ENCODE assay signal across 24 cellular contexts in the genomic region with DNA sequence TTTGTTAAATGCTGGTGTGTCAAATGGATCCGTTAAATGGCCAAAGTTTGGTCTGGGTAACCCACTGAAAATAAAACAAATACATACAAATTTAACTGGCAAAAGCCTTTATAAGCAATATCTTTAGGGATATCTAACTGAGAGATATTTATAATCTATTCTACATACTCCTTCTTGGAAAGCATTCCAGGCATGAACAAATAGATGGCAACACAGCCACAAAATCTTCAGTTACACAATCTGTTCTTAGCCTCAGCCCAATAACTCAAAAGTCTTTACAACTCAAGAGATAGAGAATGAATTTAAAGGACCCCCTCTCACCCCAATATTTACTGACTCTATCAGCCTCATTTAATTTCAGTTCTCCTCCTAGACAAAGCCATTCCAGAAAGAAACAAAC.
"Had no signal": no experiment of that assay in that cellular context is flagged by ENCODE, and none has a peak within 500 bp of the region (broad histone marks: within the 10 kb centered on the region; RNA-seq: fewer than 3 reads in every experiment).

No MANE protein-coding gene starts in this region.

- H3K4me1 Mint-ChIP-seq: activated CD4-positive, alpha-beta T cell treated with anti-CD3 and anti-CD28 coated beads, Interleukin-2, amount 10 ng/mL, durations not matched to agents 7 days and 5 days; naive thymus-derived CD8-positive, alpha-beta T cell; stimulated activated effector memory CD8-positive, alpha-beta T cell treated with anti-CD3 and anti-CD28 coated beads, Interleukin-12 subunit alpha, Interleukin-12 subunit beta, amount 100 ng/mL, for 72 hours had no signal

- H3K4me3 ChIP-seq: left ventricle myocardium inferior, psoas muscle, right lobe of liver, stomach, vagina had no signal

- H3K4me1 ChIP-seq: left ventricle myocardium inferior, right lobe of liver, stomach, vagina had no signal

- ATAC-seq: activated CD8-positive, alpha-beta T cell treated with anti-CD3 and anti-CD28 coated beads, Interleukin-2, amount 10 ng/mL, durations not matched to agents 7 days and 5 days; activated T-cell treated with anti-CD3 and anti-CD28 coated beads, Interleukin-2, amount 50 U/mL, for 4 hours; esophagus mucosa; naive thymus-derived CD8-positive, alpha-beta T cell; right lobe of liver; stimulated activated effector memory CD8-positive, alpha-beta T cell treated with anti-CD3 and anti-CD28 coated beads, Interleukin-12 subunit alpha, Interleukin-12 subunit beta, amount 100 ng/mL, for 72 hours had no signal

- FAIRE-seq: frontal cortex had no signal

- H3K27me3 Mint-ChIP-seq: activated CD4-positive, alpha-beta T cell treated with anti-CD3 and anti-CD28 coated beads, Interleukin-2, amount 10 ng/mL, durations not matched to agents 7 days and 5 days; dendritic cell treated with granulocyte-macrophage colony-stimulating factor and Interleukin-4, amounts not matched to agents 40 ng/mL and 50 ng/mL, for 4 days; naive thymus-derived CD8-positive, alpha-beta T cell had no signal

- H3K4me3 Mint-ChIP-seq: activated CD4-positive, alpha-beta T cell treated with anti-CD3 and anti-CD28 coated beads, Interleukin-2, amount 10 ng/mL, durations not matched to agents 7 days and 5 days; activated CD8-positive, alpha-beta T cell treated with anti-CD3 and anti-CD28 coated beads, Interleukin-2, amount 10 ng/mL, durations not matched to agents 7 days and 5 days; activated T-cell treated with anti-CD3 and anti-CD28 coated beads, Interleukin-2, amount 50 U/mL, for 4 hours; dendritic cell treated with granulocyte-macrophage colony-stimulating factor and Interleukin-4, amounts not matched to agents 40 ng/mL and 50 ng/mL, for 4 days; naive thymus-derived CD8-positive, alpha-beta T cell; stimulated activated effector memory CD8-positive, alpha-beta T cell treated with anti-CD3 and anti-CD28 coated beads, Interleukin-12 subunit alpha, Interleukin-12 subunit beta, amount 100 ng/mL, for 72 hours had no signal

- H3K9me3 ChIP-seq: left ventricle myocardium inferior, psoas muscle, right lobe of liver, stomach, vagina had no signal

- H3K27me3 ChIP-seq: right lobe of liver, stomach, vagina had no signal

- DNase-seq: activated CD4-positive, alpha-beta T cell treated with anti-CD3 and anti-CD28 coated beads, Interleukin-2, amount 10 ng/mL, durations not matched to agents 7 days and 5 days; activated CD4-positive, CD25-positive, alpha-beta regulatory T cell; activated CD8-positive, alpha-beta memory T cell treated with anti-CD3 and anti-CD28 coated beads, Interleukin-2, amount 50 U/mL, for 4 hours; activated CD8-positive, alpha-beta T cell treated with anti-CD3 and anti-CD28 coated beads, Interleukin-2, amount 10 ng/mL, durations not matched to agents 7 days and 5 days; activated effector memory CD4-positive, alpha-beta T cell treated with anti-CD3 and anti-CD28 coated beads, Interleukin-2, amount 50 U/mL, for 16 hours; activated naive CD4-positive, alpha-beta T cell treated with anti-CD3 and anti-CD28 coated beads, Interleukin-2, amount 50 U/mL, for 16 hours; activated T-cell treated with anti-CD3 and anti-CD28 coated beads, Interleukin-2, amount 50 U/mL, for 4 hours; effector CD8-positive, alpha-beta T cell; head of caudate nucleus; left ventricle myocardium inferior; mammary epithelial cell; naive thymus-derived CD8-positive, alpha-beta T cell; psoas muscle; right lobe of liver; stimulated activated CD4-positive, alpha-beta T cell treated with anti-CD3 and anti-CD28 coated beads, Interleukin-4, amount 100 ng/mL, for 24 hours; stomach; T-helper 1 cell; T1000; trophoblast cell had no signal

- H3K9me3 Mint-ChIP-seq: activated CD4-positive, alpha-beta T cell treated with anti-CD3 and anti-CD28 coated beads, Interleukin-2, amount 10 ng/mL, durations not matched to agents 7 days and 5 days; activated T-cell treated with anti-CD3 and anti-CD28 coated beads, Interleukin-2, amount 50 U/mL, for 4 hours; dendritic cell treated with granulocyte-macrophage colony-stimulating factor and Interleukin-4, amounts not matched to agents 40 ng/mL and 50 ng/mL, for 4 days; naive thymus-derived CD8-positive, alpha-beta T cell; stimulated activated effector memory CD8-positive, alpha-beta T cell treated with anti-CD3 and anti-CD28 coated beads, Interleukin-12 subunit alpha, Interleukin-12 subunit beta, amount 100 ng/mL, for 72 hours had no signal

- H3K27ac Mint-ChIP-seq: activated CD4-positive, alpha-beta T cell treated with anti-CD3 and anti-CD28 coated beads, Interleukin-2, amount 10 ng/mL, durations not matched to agents 7 days and 5 days; activated CD8-positive, alpha-beta T cell treated with anti-CD3 and anti-CD28 coated beads, Interleukin-2, amount 10 ng/mL, durations not matched to agents 7 days and 5 days; dendritic cell treated with granulocyte-macrophage colony-stimulating factor and Interleukin-4, amounts not matched to agents 40 ng/mL and 50 ng/mL, for 4 days; stimulated activated effector memory CD8-positive, alpha-beta T cell treated with anti-CD3 and anti-CD28 coated beads, Interleukin-12 subunit alpha, Interleukin-12 subunit beta, amount 100 ng/mL, for 72 hours had no signal

- H3K27ac ChIP-seq: left ventricle myocardium inferior, psoas muscle, right lobe of liver, stomach, vagina had no signal
